In the genomic region with DNA sequence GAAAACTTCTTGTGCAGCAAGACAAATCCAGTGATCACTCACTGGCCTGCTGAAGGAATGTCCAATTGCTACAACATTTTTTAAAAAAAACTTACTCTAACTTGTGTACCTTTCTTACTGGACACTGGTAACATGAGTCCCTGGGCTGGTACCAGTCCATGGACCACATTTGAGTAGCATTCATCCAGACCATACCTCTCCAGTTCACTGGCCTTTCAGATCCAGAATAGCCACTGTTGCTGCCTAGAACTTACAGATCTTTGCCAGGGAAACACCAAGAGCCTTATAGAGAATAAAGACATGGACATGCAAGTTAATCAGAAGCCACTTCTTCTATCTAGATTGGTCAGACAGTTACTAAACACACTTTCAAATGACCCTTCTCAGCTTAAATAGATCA, we compare ENCODE assay signal across 1 cellular context.
TF ChIP-seq lines count a peak whose summit lies in the region.

No MANE protein-coding gene starts in this region.

TF ChIP-seq in SK-N-SH, 30 proteins besides CTCF, POLR2A, EP300 and RAD21 (continued from another document):
- no peak for TF ChIP-seq GABPA (IDR thresholded peaks at IDR 0.05; ENCODE audit: low read depth)
- no peak for TF ChIP-seq RXRA (IDR thresholded peaks at IDR 0.05; ENCODE audit: borderline replicate concordance, low read depth)
- TF ChIP-seq POLR2AphosphoS5 (IDR thresholded peaks at IDR 0.05; ENCODE audit: low read depth, low read length) = no peak
- TF ChIP-seq MXI1 (IDR thresholded peaks at IDR 0.05; ENCODE audit: low read depth, low read length) = no peak
- TF ChIP-seq, protein P1, sequence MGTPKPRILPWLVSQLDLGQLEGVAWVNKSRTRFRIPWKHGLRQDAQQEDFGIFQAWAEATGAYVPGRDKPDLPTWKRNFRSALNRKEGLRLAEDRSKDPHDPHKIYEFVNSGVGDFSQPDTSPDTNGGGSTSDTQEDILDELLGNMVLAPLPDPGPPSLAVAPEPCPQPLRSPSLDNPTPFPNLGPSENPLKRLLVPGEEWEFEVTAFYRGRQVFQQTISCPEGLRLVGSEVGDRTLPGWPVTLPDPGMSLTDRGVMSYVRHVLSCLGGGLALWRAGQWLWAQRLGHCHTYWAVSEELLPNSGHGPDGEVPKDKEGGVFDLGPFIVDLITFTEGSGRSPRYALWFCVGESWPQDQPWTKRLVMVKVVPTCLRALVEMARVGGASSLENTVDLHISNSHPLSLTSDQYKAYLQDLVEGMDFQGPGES (IDR thresholded peaks at IDR 0.05; ENCODE audit: low read depth, low read length) = no peak
- TF ChIP-seq, protein P2, sequence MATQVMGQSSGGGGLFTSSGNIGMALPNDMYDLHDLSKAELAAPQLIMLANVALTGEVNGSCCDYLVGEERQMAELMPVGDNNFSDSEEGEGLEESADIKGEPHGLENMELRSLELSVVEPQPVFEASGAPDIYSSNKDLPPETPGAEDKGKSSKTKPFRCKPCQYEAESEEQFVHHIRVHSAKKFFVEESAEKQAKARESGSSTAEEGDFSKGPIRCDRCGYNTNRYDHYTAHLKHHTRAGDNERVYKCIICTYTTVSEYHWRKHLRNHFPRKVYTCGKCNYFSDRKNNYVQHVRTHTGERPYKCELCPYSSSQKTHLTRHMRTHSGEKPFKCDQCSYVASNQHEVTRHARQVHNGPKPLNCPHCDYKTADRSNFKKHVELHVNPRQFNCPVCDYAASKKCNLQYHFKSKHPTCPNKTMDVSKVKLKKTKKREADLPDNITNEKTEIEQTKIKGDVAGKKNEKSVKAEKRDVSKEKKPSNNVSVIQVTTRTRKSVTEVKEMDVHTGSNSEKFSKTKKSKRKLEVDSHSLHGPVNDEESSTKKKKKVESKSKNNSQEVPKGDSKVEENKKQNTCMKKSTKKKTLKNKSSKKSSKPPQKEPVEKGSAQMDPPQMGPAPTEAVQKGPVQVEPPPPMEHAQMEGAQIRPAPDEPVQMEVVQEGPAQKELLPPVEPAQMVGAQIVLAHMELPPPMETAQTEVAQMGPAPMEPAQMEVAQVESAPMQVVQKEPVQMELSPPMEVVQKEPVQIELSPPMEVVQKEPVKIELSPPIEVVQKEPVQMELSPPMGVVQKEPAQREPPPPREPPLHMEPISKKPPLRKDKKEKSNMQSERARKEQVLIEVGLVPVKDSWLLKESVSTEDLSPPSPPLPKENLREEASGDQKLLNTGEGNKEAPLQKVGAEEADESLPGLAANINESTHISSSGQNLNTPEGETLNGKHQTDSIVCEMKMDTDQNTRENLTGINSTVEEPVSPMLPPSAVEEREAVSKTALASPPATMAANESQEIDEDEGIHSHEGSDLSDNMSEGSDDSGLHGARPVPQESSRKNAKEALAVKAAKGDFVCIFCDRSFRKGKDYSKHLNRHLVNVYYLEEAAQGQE (IDR thresholded peaks at IDR 0.05; ENCODE audit: low read depth, low read length) = no peak
- TF ChIP-seq, protein P3, sequence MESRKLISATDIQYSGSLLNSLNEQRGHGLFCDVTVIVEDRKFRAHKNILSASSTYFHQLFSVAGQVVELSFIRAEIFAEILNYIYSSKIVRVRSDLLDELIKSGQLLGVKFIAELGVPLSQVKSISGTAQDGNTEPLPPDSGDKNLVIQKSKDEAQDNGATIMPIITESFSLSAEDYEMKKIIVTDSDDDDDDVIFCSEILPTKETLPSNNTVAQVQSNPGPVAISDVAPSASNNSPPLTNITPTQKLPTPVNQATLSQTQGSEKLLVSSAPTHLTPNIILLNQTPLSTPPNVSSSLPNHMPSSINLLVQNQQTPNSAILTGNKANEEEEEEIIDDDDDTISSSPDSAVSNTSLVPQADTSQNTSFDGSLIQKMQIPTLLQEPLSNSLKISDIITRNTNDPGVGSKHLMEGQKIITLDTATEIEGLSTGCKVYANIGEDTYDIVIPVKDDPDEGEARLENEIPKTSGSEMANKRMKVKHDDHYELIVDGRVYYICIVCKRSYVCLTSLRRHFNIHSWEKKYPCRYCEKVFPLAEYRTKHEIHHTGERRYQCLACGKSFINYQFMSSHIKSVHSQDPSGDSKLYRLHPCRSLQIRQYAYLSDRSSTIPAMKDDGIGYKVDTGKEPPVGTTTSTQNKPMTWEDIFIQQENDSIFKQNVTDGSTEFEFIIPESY (IDR thresholded peaks at IDR 0.05; ENCODE audit: borderline replicate concordance, low read depth) = no peak
- TF ChIP-seq MEF2A (IDR thresholded peaks at IDR 0.05; ENCODE audit: borderline replicate concordance, low read depth) = no peak
- TF ChIP-seq TAF1 (IDR thresholded peaks at IDR 0.05; ENCODE audit: borderline replicate concordance, low read depth, low read length) = no peak
- no peak for TF ChIP-seq NFIC (IDR thresholded peaks at IDR 0.05; ENCODE audit: borderline replicate concordance)
- TF ChIP-seq ELF1 (IDR thresholded peaks at IDR 0.05) = no peak
- no peak for TF ChIP-seq GATA2 (CRISPR knock-in tag; IDR thresholded peaks at IDR 0.05)
- no peak for TF ChIP-seq RFX5 (IDR thresholded peaks at IDR 0.05; ENCODE audit: low read length)
